11 cellular contexts compared by ENCODE assay signal in the genomic region with DNA sequence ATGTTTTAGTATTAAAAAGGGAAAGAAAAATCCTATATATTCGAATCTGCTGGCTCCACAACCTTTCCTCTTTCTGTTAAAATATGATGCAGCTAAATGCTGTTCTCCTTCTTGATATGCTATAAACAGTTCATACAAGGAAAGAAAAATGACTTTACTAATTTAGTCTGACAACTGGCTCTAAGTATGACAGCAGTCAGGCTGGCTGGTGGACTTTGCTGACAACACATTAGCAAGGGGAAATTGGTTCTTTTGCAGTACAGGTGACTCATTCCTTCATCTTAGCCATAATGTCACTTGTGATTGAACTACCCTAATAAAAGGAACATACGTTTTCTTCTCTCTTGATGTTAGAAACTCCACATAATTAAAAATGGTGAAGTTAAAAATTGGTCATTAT.
"Had no signal": no experiment of that assay in that cellular context is flagged by ENCODE, and none has a peak within 500 bp of the region (broad histone marks: within the 10 kb centered on the region; RNA-seq: fewer than 3 reads in every experiment).

No MANE protein-coding gene starts in this region.

- FAIRE-seq: colon, kidney had no signal

- DNase-seq: activated CD4-positive, alpha-beta T cell treated with anti-CD3 and anti-CD28 coated beads, Interleukin-2, amount 50 U/mL, for 4 hours; activated CD4-positive, CD25-positive, alpha-beta regulatory T cell treated with anti-CD3 and anti-CD28 coated beads, Interleukin-2, amount 50 U/mL, for 72 hours; activated CD8-positive, alpha-beta memory T cell treated with anti-CD3 and anti-CD28 coated beads, Interleukin-2, amount 10 ng/mL, durations not matched to agents 7 days and 5 days; activated gamma-delta T cell; activated T-cell treated with anti-CD3 and anti-CD28 coated beads, Interleukin-2, amount 50 U/mL, for 4 hours; anterior cingulate cortex; gastrocnemius medialis; kidney; ovary; stimulated activated CD4-positive, alpha-beta T cell treated with anti-CD3 and anti-CD28 coated beads, Interleukin-4, amount 100 ng/mL, for 1 hour had no signal

- H3K9me3 ChIP-seq: gastrocnemius medialis, ovary had no signal

- H3K27me3 ChIP-seq: gastrocnemius medialis, ovary had no signal

- H3K27ac ChIP-seq: gastrocnemius medialis, ovary had no signal

- H3K36me3 ChIP-seq: gastrocnemius medialis, ovary had no signal

- ATAC-seq: activated CD8-positive, alpha-beta memory T cell treated with anti-CD3 and anti-CD28 coated beads, Interleukin-2, amount 10 ng/mL, durations not matched to agents 7 days and 5 days; activated T-cell treated with anti-CD3 and anti-CD28 coated beads, Interleukin-2, amount 50 U/mL, for 4 hours; gastrocnemius medialis had no signal

- H3K4me1 ChIP-seq: gastrocnemius medialis had no signal

- H3K4me3 ChIP-seq: gastrocnemius medialis, ovary had no signal
